8 cellular contexts compared by ENCODE assay signal in the genomic region with DNA sequence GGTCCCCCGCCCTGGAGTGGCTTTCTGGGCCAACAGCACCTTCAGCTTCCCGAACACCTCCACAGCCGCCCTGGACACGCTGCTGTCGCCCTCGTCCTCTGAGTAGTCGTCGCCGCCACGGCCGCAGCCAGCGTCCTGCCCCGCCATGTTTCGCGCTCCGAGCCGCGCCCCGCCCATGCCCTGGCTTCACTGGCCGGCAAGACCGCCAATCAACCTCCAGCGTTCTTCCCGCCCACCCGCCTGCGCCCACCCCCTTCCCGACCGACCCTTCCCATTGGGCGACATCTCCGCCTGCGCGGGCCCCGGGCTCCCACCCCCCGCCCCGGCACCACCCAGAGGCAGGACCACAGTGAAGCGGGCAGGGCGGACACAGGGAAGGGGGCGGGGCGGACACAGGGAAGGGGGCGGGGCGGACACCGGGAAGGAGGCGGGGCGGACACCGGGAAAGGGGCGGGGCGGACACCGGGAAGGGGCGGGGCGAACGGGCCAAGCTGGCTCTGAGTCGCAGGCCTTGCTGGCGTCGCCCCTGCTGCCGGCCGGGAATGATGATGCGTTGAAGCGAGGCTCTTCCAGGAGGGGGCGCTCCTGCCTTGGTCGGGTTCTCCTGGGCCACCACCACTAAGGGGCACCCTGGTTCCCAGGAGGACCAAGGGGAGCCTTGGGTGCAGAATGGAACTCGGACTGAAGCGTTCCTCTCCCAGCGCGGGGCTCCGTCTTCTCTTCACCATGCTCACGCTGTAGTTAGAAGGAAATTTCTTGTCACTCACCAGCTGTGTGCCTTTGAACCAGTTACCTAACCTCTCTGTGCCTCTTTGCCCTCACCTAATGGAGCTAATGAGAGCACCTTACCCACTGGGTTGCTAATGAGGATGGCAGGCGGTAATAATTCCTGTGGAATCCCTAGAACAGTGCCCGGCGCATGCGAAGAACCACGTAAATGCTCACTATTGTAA. TPM values are rescaled to one million over a fixed set of nuclear protein-coding genes. Genes with fewer than 3 reads are reported as not detected.
DNase-seq lines count a peak whose midpoint lies in the region; ATAC-seq and TF ChIP-seq lines count a peak whose summit lies in the region.

Gene HAUS7 (minus strand): TSS at position 166 of the 953 bp plus-strand sequence. CDS start 19 bp downstream, at position 147.

- ATAC-seq in GM18499 (IDR thresholded peaks at IDR 0.05; ENCODE audit: insufficient read depth, unreplicated experiment) (peak; percentile 54), HG02938 (IDR thresholded peaks at IDR 0.05; ENCODE audit: unreplicated experiment) (peak; percentile 75), T-helper 17 cell (peak; percentile 89), left ventricle myocardium superior (peak; percentile 90)

- H3K27me3 ChIP-seq in uterus, result no peaks in the 10 kb centered on the region

- TF ChIP-seq POLR2A in uterus (IDR thresholded peaks at IDR 0.05), result peak in 1 of 2 donors; percentile 30

- H3K9me3 ChIP-seq in T-helper 17 cell (ENCODE audit: control insufficient read depth, low read length, poor library complexity, severe bottlenecking), result no peaks in the 10 kb centered on the region
- no peaks in the 10 kb centered on the region for H3K9me3 ChIP-seq in uterus

- DNase-seq in NCI-H1694 treated with DMSO at 0.1 percent for 48 hours (lab: John Stamatoyannopoulos, UW) (peak; percentile 87), T-helper 17 cell (peak; percentile 76 to 85 (median 80)), amygdala (lab: John Stamatoyannopoulos, UW) (peak; percentile 10 to 96 (median 86)), left ventricle myocardium superior (peak; percentile 91), pulmonary artery endothelial cell (ENCODE audit: low read depth, low spot score) (peak; percentile 68), uterus (peak; percentile 87 to 90)

- H3K4me3 Mint-ChIP-seq in T-helper 17 cell, result peak within 1 kb of the TSS; percentile 84

- H3K4me1 ChIP-seq in uterus, result peaks cover 0 to 6% of the 10 kb centered on the region in 2 donors

- H3K27ac ChIP-seq in uterus, result peak within 1 kb of the TSS; percentile 41 to 70

- peak within 1 kb of the TSS; percentile 55 to 65 for H3K4me3 ChIP-seq in uterus

- H3K27me3 Mint-ChIP-seq in T-helper 17 cell, result no peaks in the 10 kb centered on the region

- no peaks in the 10 kb centered on the region for H3K36me3 ChIP-seq in uterus

- peaks cover 9% of the 10 kb centered on the region for H3K4me1 Mint-ChIP-seq in T-helper 17 cell

- intact Hi-C loops in left ventricle myocardium superior (cut with micrococcal nuclease), result no loop called here
- intact Hi-C loops in uterus (cut with DNase I; ENCODE audit: low total_unique reads), result no loop called here

- peak; percentile 47 to 84 (median 73) for TF ChIP-seq CTCF in uterus (IDR thresholded peaks at IDR 0.05)

- no peaks in the 10 kb centered on the region for H3K36me3 Mint-ChIP-seq in T-helper 17 cell (ENCODE audit: low read depth)

- no peak within 1 kb of the TSS for H3K27ac Mint-ChIP-seq in T-helper 17 cell

RNA-seq across cellular contexts. Expression of gene HAUS7, which starts in this region (rescaled TPM):
- 10 to 100 TPM; 27.1 to 34.2 TPM for total RNA-seq in T-helper 17 cell
- 16.2 TPM for total RNA-seq in left ventricle myocardium superior
- total RNA-seq in pulmonary artery endothelial cell, result 25.3 and 32.1 TPM in 2 replicates
- 10 to 100 TPM in 3 of 4 donors, 1 to 10 TPM in 1; 5.1 to 34.4 (median 27.1) TPM for total RNA-seq in uterus

Comparison
In these comparisons a context has a peak if more than half of its experiments do, and no peak if none do; other contexts are left out.
1. Peak in every context shown above with its lines: DNase-seq, ATAC-seq, H3K4me3 ChIP-seq and H3K27ac ChIP-seq.